ENCODE assay signal across 15 cellular contexts in the genomic region with DNA sequence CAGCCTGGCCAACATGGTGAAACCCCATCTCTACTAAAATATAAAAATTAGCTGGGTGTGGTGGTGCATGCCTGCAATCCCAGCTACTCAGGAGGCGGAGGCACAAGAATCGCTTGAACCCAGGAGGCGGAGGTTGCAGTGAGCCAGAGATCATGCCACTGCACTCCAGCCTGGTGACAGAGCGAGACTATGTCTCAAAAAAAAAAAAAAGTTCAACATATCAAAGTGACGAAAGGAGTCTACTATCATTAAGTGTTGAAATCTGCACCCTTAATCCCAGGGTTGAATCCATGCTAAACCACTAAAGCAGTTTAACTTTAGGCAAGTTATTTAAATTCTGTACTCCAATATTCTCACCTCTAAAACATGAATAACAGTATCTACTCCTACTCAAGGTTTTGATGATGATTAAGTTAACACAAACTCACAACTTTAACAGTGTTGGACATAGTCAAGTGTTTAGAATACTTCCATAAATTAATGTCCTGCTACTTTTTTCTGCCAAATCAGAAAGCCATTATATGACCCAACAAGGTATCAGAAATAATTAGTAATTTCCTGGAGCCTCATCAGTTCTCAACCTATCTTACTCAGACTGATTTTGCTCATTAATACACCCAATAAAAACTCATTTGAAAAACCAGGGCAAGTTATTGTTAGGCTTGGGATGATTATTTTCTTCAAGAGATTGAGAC. TPM values are rescaled to one million over a fixed set of nuclear protein-coding genes. Genes with fewer than 3 reads are reported as not detected.
DNase-seq lines count a peak whose midpoint lies in the region; ATAC-seq, FAIRE-seq and TF ChIP-seq lines count a peak whose summit lies in the region.
"Had no signal": no experiment of that assay in that cellular context is flagged by ENCODE, and none has a peak within 500 bp of the region (broad histone marks: within the 10 kb centered on the region; RNA-seq: fewer than 3 reads in every experiment).

No MANE protein-coding gene starts in this region.

- peaks cover 98% of the 10 kb centered on the region for H3K79me2 ChIP-seq in HepG2 (ENCODE audit: insufficient read depth, low read length)

- CTCF ChIA-PET in HepG2 (lab: Yijun Ruan, JAX; ENCODE audit: low intra/inter-chr PET ratio, low total read pairs) = no interaction called here

- H3K27me3 ChIP-seq in HepG2 (ENCODE audit: control insufficient read depth in 1 of 2, insufficient read depth in 2 of 2, low read length in 2 of 2) = no peaks in the 10 kb centered on the region
- H3K27me3 ChIP-seq: adrenal gland, BE2C had no signal

- peak overlapping the region; percentile 82 for H3K27ac Mint-ChIP-seq in stimulated activated naive CD8-positive, alpha-beta T cell treated with anti-CD3 and anti-CD28 coated beads, Interleukin-15, Interleukin-2, amounts not matched to agents 100 ng/mL and 50 ng/mL, for 24 hours
- no peak overlapping the region for H3K27ac Mint-ChIP-seq in activated T-helper 1 cell treated with anti-CD3 and anti-CD28 coated beads, Interleukin-12 subunit alpha, Interleukin-12 subunit beta, Interleukin-2, Interleukin-4 antibody, amounts not matched to agents 30 ng/mL and 10 ng/mL and 1 ng/mL, durations not matched to agents 14 hours and 24 hours and 36 hours

- no peak overlapping the region for H3K4me3 ChIP-seq in HepG2 (replicated peaks in 1 of 3; ENCODE audit: insufficient read depth in 1 of 3, low read depth in 2 of 3, low read length in 3 of 3)
- H3K4me3 ChIP-seq: adrenal gland had no signal

- DNase-seq in stimulated activated naive CD8-positive, alpha-beta T cell treated with anti-CD3 and anti-CD28 coated beads, Interleukin-15, Interleukin-2, amounts not matched to agents 100 U/mL and 50 U/mL, for 24 hours = no peak
- DNase-seq in activated T-helper 1 cell treated with anti-CD3 and anti-CD28 coated beads, Interleukin-12 subunit alpha, Interleukin-12 subunit beta, Interleukin-2, Interleukin-4 antibody, amounts not matched to agents 30 ng/mL and 10 ng/mL and 1 ng/mL, durations not matched to agents 14 hours and 24 hours and 36 hours (ENCODE audit: low spot score) = no peak
- DNase-seq in HepG2 (ENCODE audit: low spot score) (no peak), NCI-H774 (lab: John Stamatoyannopoulos, UW) (no peak), OCI-M2 (lab: John Stamatoyannopoulos, UW; ENCODE audit: unreplicated experiment) (no peak), DMS153 (lab: John Stamatoyannopoulos, UW) (no peak)
- DNase-seq: BE2C; left colon; NCI-H446 treated with DMSO at 0.1 percent for 48 hours; Right ventricle myocardium superior; stimulated activated CD4-positive, alpha-beta T cell treated with anti-CD3 and anti-CD28 coated beads, Interleukin-15, amount 100 ng/mL, for 24 hours had no signal

- ATAC-seq in stimulated activated naive CD8-positive, alpha-beta T cell treated with anti-CD3 and anti-CD28 coated beads, Interleukin-15, Interleukin-2, amounts not matched to agents 100 U/mL and 50 U/mL, for 24 hours = no peak
- no peak for ATAC-seq in HepG2
- ATAC-seq in GM18517 (IDR thresholded peaks at IDR 0.05; ENCODE audit: unreplicated experiment) = no peak
- ATAC-seq: left colon had no signal

- peaks cover 87% of the 10 kb centered on the region for H3K4me1 ChIP-seq in HepG2 (ENCODE audit: insufficient read depth, low read length)

- H2AFZ ChIP-seq in HepG2 (ENCODE audit: low read length) = no peak overlapping the region

- no peak overlapping the region for H3K9ac ChIP-seq in HepG2 (ENCODE audit: insufficient read depth, low read depth, low read length)

- H3K4me3 Mint-ChIP-seq in stimulated activated naive CD8-positive, alpha-beta T cell treated with anti-CD3 and anti-CD28 coated beads, Interleukin-15, Interleukin-2, amounts not matched to agents 100 ng/mL and 50 ng/mL, for 24 hours = peak overlapping the region; percentile 73
- peak overlapping the region; percentile 39 for H3K4me3 Mint-ChIP-seq in activated T-helper 1 cell treated with anti-CD3 and anti-CD28 coated beads, Interleukin-12 subunit alpha, Interleukin-12 subunit beta, Interleukin-2, Interleukin-4 antibody, amounts not matched to agents 30 ng/mL and 10 ng/mL and 1 ng/mL, durations not matched to agents 14 hours and 24 hours and 36 hours

- no peak for TF ChIP-seq RAD21 in HepG2 (CRISPR knock-in tag; IDR thresholded peaks at IDR 0.05)

- in situ Hi-C loops in HepG2 (cut with HindIII; ENCODE audit: extremely low pct_ligation_motif_present, low pct_unique_long_range_greater_than_20kb) = no loop called here

- no TSS peak for BruUV-seq in HepG2 (replicated peaks; lab: Mats Ljungman, UMichigan)

- H4K20me1 ChIP-seq in HepG2 (ENCODE audit: insufficient read depth, low read length) = peaks cover 97% of the 10 kb centered on the region

- H3K36me3 ChIP-seq in HepG2 (replicated peaks in 1 of 2; ENCODE audit: control insufficient read depth in 1 of 2, insufficient read depth in 2 of 2, low read length in 2 of 2) = peaks cover 26 to 89% of the 10 kb centered on the region in 2 experiments

- TF ChIP-seq POLR2A in HepG2 (IDR thresholded peaks at IDR 0.05; ENCODE audit: insufficient read depth in 1 of 2, low read depth in 2 of 2, low read length in 2 of 2) = peak in 1 of 2 experiments; percentile 57; a peak in 2 of 4 replicates

- H3K4me2 ChIP-seq in HepG2 (ENCODE audit: low read depth, low read length) = peak overlapping the region; percentile 38

- no peaks in the 10 kb centered on the region for H3K27me3 Mint-ChIP-seq in stimulated activated naive CD8-positive, alpha-beta T cell treated with anti-CD3 and anti-CD28 coated beads, Interleukin-15, Interleukin-2, amounts not matched to agents 100 ng/mL and 50 ng/mL, for 24 hours
- H3K27me3 Mint-ChIP-seq in activated T-helper 1 cell treated with anti-CD3 and anti-CD28 coated beads, Interleukin-12 subunit alpha, Interleukin-12 subunit beta, Interleukin-2, Interleukin-4 antibody, amounts not matched to agents 30 ng/mL and 10 ng/mL and 1 ng/mL, durations not matched to agents 14 hours and 24 hours and 36 hours (ENCODE audit: insufficient read depth) = no peaks in the 10 kb centered on the region

- H3K4me1 Mint-ChIP-seq in stimulated activated naive CD8-positive, alpha-beta T cell treated with anti-CD3 and anti-CD28 coated beads, Interleukin-15, Interleukin-2, amounts not matched to agents 100 ng/mL and 50 ng/mL, for 24 hours (ENCODE audit: low read depth) = peaks cover 89% of the 10 kb centered on the region
- peaks cover 68% of the 10 kb centered on the region for H3K4me1 Mint-ChIP-seq in activated T-helper 1 cell treated with anti-CD3 and anti-CD28 coated beads, Interleukin-12 subunit alpha, Interleukin-12 subunit beta, Interleukin-2, Interleukin-4 antibody, amounts not matched to agents 30 ng/mL and 10 ng/mL and 1 ng/mL, durations not matched to agents 14 hours and 24 hours and 36 hours (ENCODE audit: low read depth)

- H3K9me3 Mint-ChIP-seq in stimulated activated naive CD8-positive, alpha-beta T cell treated with anti-CD3 and anti-CD28 coated beads, Interleukin-15, Interleukin-2, amounts not matched to agents 100 ng/mL and 50 ng/mL, for 24 hours = no peaks in the 10 kb centered on the region
- no peaks in the 10 kb centered on the region for H3K9me3 Mint-ChIP-seq in activated T-helper 1 cell treated with anti-CD3 and anti-CD28 coated beads, Interleukin-12 subunit alpha, Interleukin-12 subunit beta, Interleukin-2, Interleukin-4 antibody, amounts not matched to agents 30 ng/mL and 10 ng/mL and 1 ng/mL, durations not matched to agents 14 hours and 24 hours and 36 hours

- no peaks in the 10 kb centered on the region for H3K9me3 ChIP-seq in HepG2 (ENCODE audit: low read length)
- H3K9me3 ChIP-seq: adrenal gland, BE2C had no signal

- FAIRE-seq in HepG2 (lab: Jason Lieb, UNC) = no peak

- TF ChIP-seq EP300 in HepG2 (IDR thresholded peaks at IDR 0.05; ENCODE audit: low read depth in 2 of 2, low read length in 2 of 2) = no peak
- no peak for TF ChIP-seq EP300 in HepG2 (CRISPR knock-in tag; IDR thresholded peaks at IDR 0.05; ENCODE audit: borderline replicate concordance)

- TF ChIP-seq CTCF in HepG2 (CRISPR knock-in tag; IDR thresholded peaks at IDR 0.05) = no peak

- POLR2A ChIA-PET in HepG2 (lab: Yijun Ruan, JAX) = interaction anchor here (0.8 to 5.0 kb wide), 4 partner anchors 8 to 51 kb away, joined by 3 to 68 read pairs (median 22); no protein-coding TSS in a partner anchor

- peaks cover 85% of the 10 kb centered on the region for H3K36me3 Mint-ChIP-seq in stimulated activated naive CD8-positive, alpha-beta T cell treated with anti-CD3 and anti-CD28 coated beads, Interleukin-15, Interleukin-2, amounts not matched to agents 100 ng/mL and 50 ng/mL, for 24 hours (ENCODE audit: low read depth)
- peaks cover 70% of the 10 kb centered on the region for H3K36me3 Mint-ChIP-seq in activated T-helper 1 cell treated with anti-CD3 and anti-CD28 coated beads, Interleukin-12 subunit alpha, Interleukin-12 subunit beta, Interleukin-2, Interleukin-4 antibody, amounts not matched to agents 30 ng/mL and 10 ng/mL and 1 ng/mL, durations not matched to agents 14 hours and 24 hours and 36 hours (ENCODE audit: low read depth)

- no peak overlapping the region for H3K27ac ChIP-seq in HepG2 (ENCODE audit: extremely low read length, insufficient read depth, low read length)

- WGBS in HepG2 (ENCODE audit: low lambda C conversion rate) = 98% methylated on average over 5 of the region's 5 CpGs

- intact Hi-C loops in activated T-helper 1 cell treated with anti-CD3 and anti-CD28 coated beads, Interleukin-12 subunit alpha, Interleukin-12 subunit beta, Interleukin-2, Interleukin-4 antibody, amounts not matched to agents 30 ng/mL and 10 ng/mL and 1 ng/mL, durations not matched to agents 14 hours and 24 hours and 36 hours (cut with micrococcal nuclease) = no loop called here
- intact Hi-C loops in HepG2 (cut with micrococcal nuclease; ENCODE audit: unreplicated experiment) = no loop called here

RNA-seq across cellular contexts. Expression of a gene that starts 10.9 kb away (rescaled TPM):
- 958 and 976 TPM in 2 replicates for total RNA-seq in activated T-helper 1 cell treated with anti-CD3 and anti-CD28 coated beads, Interleukin-12 subunit alpha, Interleukin-12 subunit beta, Interleukin-2, Interleukin-4 antibody, amounts not matched to agents 30 ng/mL and 10 ng/mL and 1 ng/mL, durations not matched to agents 14 hours and 24 hours and 36 hours
- total RNA-seq in HepG2 (2016; rRNA removed; fragmentation: Illumina TruSeq; extraction: Trizol) = 1,099 and 1,563 TPM in 2 replicates
- total RNA-seq in HepG2 (2016; cell fraction: cytosol; rRNA removed; fragmentation: Illumina TruSeq; extraction: Trizol; ENCODE audit: low read depth) = 272 and 305 TPM in 2 replicates
- 1,110 and 1,631 TPM in 2 replicates for total RNA-seq in HepG2 (2016; cell fraction: insoluble cytoplasmic fraction; rRNA removed; fragmentation: Illumina TruSeq; extraction: Trizol)
- total RNA-seq in HepG2 (2016; cell fraction: membrane; rRNA removed; fragmentation: Illumina TruSeq; extraction: Trizol) = 374 and 422 TPM in 2 replicates
- total RNA-seq in HepG2 (2016; cell fraction: nucleus; rRNA removed; fragmentation: Illumina TruSeq; extraction: Trizol) = 741 and 752 TPM in 2 replicates
- 577 and 628 TPM in 2 replicates for polyA plus RNA-seq in HepG2 (2011; rRNA removed)
- polyA plus RNA-seq in HepG2 (2011; cell fraction: cytosol; rRNA removed) = 344 and 442 TPM in 2 replicates
- 155 and 197 TPM in 2 replicates for polyA plus RNA-seq in HepG2 (2011; cell fraction: nucleus; rRNA removed)
- 523 and 611 TPM in 2 replicates for polyA plus RNA-seq in HepG2 (2012)
- 145 and 154 TPM in 2 replicates for polyA plus RNA-seq in HepG2 (2016; cell fraction: cytosol; fragmentation: Illumina TruSeq; extraction: Trizol; ENCODE audit: low read depth)
- 1,519 and 1,675 TPM in 2 replicates for polyA plus RNA-seq in HepG2 (2016; cell fraction: insoluble cytoplasmic fraction; fragmentation: Illumina TruSeq; extraction: Trizol; ENCODE audit: low read depth)
- polyA plus RNA-seq in HepG2 (2016; cell fraction: membrane; fragmentation: Illumina TruSeq; extraction: Trizol; ENCODE audit: low read depth) = 281 and 312 TPM in 2 replicates
- 695 and 708 TPM in 2 replicates for polyA plus RNA-seq in HepG2 (2016; cell fraction: nucleus; fragmentation: Illumina TruSeq; extraction: Trizol; ENCODE audit: insufficient read depth, low read depth)
- 720 and 1,084 TPM in 2 replicates for polyA minus RNA-seq in HepG2 (2011; rRNA and poly(A)+ RNA removed; ENCODE audit: low replicate concordance)
- 262 and 282 TPM in 2 replicates for polyA minus RNA-seq in HepG2 (2011; cell fraction: cytosol; rRNA and poly(A)+ RNA removed)
- polyA minus RNA-seq in HepG2 (2011; cell fraction: nucleus; rRNA and poly(A)+ RNA removed) = 891 and 939 TPM in 2 replicates

RNA-seq across cellular contexts. Expression of a gene that starts 21.5 kb away (rescaled TPM):
- total RNA-seq in activated T-helper 1 cell treated with anti-CD3 and anti-CD28 coated beads, Interleukin-12 subunit alpha, Interleukin-12 subunit beta, Interleukin-2, Interleukin-4 antibody, amounts not matched to agents 30 ng/mL and 10 ng/mL and 1 ng/mL, durations not matched to agents 14 hours and 24 hours and 36 hours = not detected in 2 replicates
- total RNA-seq in HepG2 (2016; rRNA removed; fragmentation: Illumina TruSeq; extraction: Trizol) = 0.10 and 0.13 TPM in 2 replicates
- total RNA-seq in HepG2 (2016; cell fraction: cytosol; rRNA removed; fragmentation: Illumina TruSeq; extraction: Trizol; ENCODE audit: low read depth) = 0.09 TPM in 1 of 2 replicates, not detected in the other
- 0.48 and 0.67 TPM in 2 replicates for total RNA-seq in HepG2 (2016; cell fraction: insoluble cytoplasmic fraction; rRNA removed; fragmentation: Illumina TruSeq; extraction: Trizol)
- total RNA-seq in HepG2 (2016; cell fraction: membrane; rRNA removed; fragmentation: Illumina TruSeq; extraction: Trizol) = 0.15 and 0.17 TPM in 2 replicates
- 0.22 and 0.50 TPM in 2 replicates for total RNA-seq in HepG2 (2016; cell fraction: nucleus; rRNA removed; fragmentation: Illumina TruSeq; extraction: Trizol)
- polyA plus RNA-seq in HepG2 (2011; rRNA removed) = 0.47 and 1.1 TPM in 2 replicates
- polyA plus RNA-seq in HepG2 (2011; cell fraction: cytosol; rRNA removed) = 0.14 and 0.17 TPM in 2 replicates
- polyA plus RNA-seq in HepG2 (2011; cell fraction: nucleus; rRNA removed) = 0.58 and 1.4 TPM in 2 replicates
- polyA plus RNA-seq in HepG2 (2012) = 0.57 and 0.58 TPM in 2 replicates
- polyA plus RNA-seq in HepG2 (2016; cell fraction: cytosol; fragmentation: Illumina TruSeq; extraction: Trizol; ENCODE audit: low read depth) = not detected in 2 replicates
- polyA plus RNA-seq in HepG2 (2016; cell fraction: insoluble cytoplasmic fraction; fragmentation: Illumina TruSeq; extraction: Trizol; ENCODE audit: low read depth) = 0.07 and 0.12 TPM in 2 replicates
- 0.08 TPM in 1 of 2 replicates, not detected in the other for polyA plus RNA-seq in HepG2 (2016; cell fraction: membrane; fragmentation: Illumina TruSeq; extraction: Trizol; ENCODE audit: low read depth)
- polyA plus RNA-seq in HepG2 (2016; cell fraction: nucleus; fragmentation: Illumina TruSeq; extraction: Trizol; ENCODE audit: insufficient read depth, low read depth) = 0.47 and 1.6 TPM in 2 replicates
- 0.26 TPM in 1 of 2 replicates, not detected in the other for polyA minus RNA-seq in HepG2 (2011; rRNA and poly(A)+ RNA removed; ENCODE audit: low replicate concordance)
- 0.53 TPM in 1 of 2 replicates, not detected in the other for polyA minus RNA-seq in HepG2 (2011; cell fraction: cytosol; rRNA and poly(A)+ RNA removed)
- 0.64 and 4.0 TPM in 2 replicates for polyA minus RNA-seq in HepG2 (2011; cell fraction: nucleus; rRNA and poly(A)+ RNA removed)
- total RNA-seq: glomerular endothelial cell had no signal
